ENCODE assay signal across 13 cellular contexts in the genomic region with DNA sequence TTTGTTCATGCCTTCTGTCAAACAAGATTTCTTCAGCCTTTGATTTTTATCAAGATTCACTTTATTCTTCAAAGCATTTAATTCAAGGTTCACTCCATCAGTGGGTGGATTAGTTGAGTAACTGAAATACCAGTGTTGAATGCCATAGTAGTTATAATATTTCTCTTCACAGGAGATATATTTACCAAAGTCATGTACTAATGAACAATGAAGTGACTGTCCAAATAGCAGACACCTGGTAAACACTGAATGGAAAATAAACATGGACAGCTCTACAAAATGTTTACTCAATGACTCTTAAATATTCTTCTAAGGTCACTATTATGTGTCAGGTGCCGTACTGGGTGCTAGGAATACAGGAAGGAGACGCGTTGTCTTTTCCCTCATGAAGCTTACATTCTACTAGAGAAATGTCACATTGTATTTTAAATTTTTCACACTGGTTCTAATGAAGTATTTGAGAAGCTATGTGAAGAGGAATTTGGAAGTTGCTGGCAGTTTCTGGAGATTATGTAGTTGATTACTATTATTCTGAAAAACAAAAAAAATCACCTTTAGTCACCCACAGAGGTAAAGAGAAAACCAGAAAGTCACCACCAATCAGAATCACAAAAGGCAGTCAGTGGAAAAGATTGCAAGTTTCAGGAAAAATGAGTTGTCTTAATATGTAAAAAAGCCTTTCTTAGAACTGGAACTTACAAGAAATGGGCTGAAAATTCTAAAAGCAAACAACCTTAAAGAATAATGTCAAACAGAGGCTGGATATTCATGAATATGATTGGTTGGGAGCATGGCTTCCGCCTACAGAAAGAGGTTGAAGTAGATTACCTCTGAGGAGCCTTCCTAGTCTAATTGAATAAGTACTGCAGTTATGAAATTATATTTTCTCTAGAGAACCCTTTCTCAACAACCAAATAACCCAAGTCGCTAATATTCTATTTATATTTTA.
A peak's percentile ranks its signal among the peaks of the same experiment; 100 is the strongest.
DNase-seq lines count a peak whose midpoint lies in the region; ATAC-seq and TF ChIP-seq lines count a peak whose summit lies in the region.
"Had no signal": no experiment of that assay in that cellular context is flagged by ENCODE, and none has a peak within 500 bp of the region (broad histone marks: within the 10 kb centered on the region; RNA-seq: fewer than 3 reads in every experiment).

No MANE protein-coding gene starts in this region.

- peaks cover 85% of the 10 kb centered on the region for H3K4me1 Mint-ChIP-seq in activated naive CD4-positive, alpha-beta T cell treated with anti-CD3 and anti-CD28 coated beads for 36 hours (ENCODE audit: low read depth)
- peaks cover 65% of the 10 kb centered on the region for H3K4me1 Mint-ChIP-seq in stimulated activated effector memory CD8-positive, alpha-beta T cell treated with anti-CD3 and anti-CD28 coated beads, Interleukin-12 subunit alpha, Interleukin-12 subunit beta, amount 100 ng/mL, for 72 hours

- H3K9ac ChIP-seq in KMS-11: no peak overlapping the region

- H3K4me3 Mint-ChIP-seq in activated naive CD4-positive, alpha-beta T cell treated with anti-CD3 and anti-CD28 coated beads for 36 hours: peak overlapping the region; percentile 26
- H3K4me3 Mint-ChIP-seq in stimulated activated effector memory CD8-positive, alpha-beta T cell treated with anti-CD3 and anti-CD28 coated beads, Interleukin-12 subunit alpha, Interleukin-12 subunit beta, amount 100 ng/mL, for 72 hours: peak overlapping the region; percentile 31

- H3K4me3 ChIP-seq in KMS-11 (IDR thresholded peaks at IDR 0.05; ENCODE audit: insufficient read depth, low read depth, low read length): no peak overlapping the region
- H3K4me3 ChIP-seq: vagina had no signal

- H2AFZ ChIP-seq in KMS-11 (ENCODE audit: low read depth): no peak overlapping the region

- H3K27me3 Mint-ChIP-seq in activated naive CD4-positive, alpha-beta T cell treated with anti-CD3 and anti-CD28 coated beads for 36 hours (ENCODE audit: low read depth): no peaks in the 10 kb centered on the region

- H3K79me2 ChIP-seq in KMS-11 (ENCODE audit: insufficient read depth, low read depth): no peaks in the 10 kb centered on the region

- peak overlapping the region; percentile 25; the same call in 1 of the 2 replicates for H3K27ac ChIP-seq in KMS-11
- H3K27ac ChIP-seq: vagina had no signal

- peak overlapping the region; percentile 99 for H3K27ac Mint-ChIP-seq in activated naive CD4-positive, alpha-beta T cell treated with anti-CD3 and anti-CD28 coated beads for 36 hours
- H3K27ac Mint-ChIP-seq in stimulated activated effector memory CD8-positive, alpha-beta T cell treated with anti-CD3 and anti-CD28 coated beads, Interleukin-12 subunit alpha, Interleukin-12 subunit beta, amount 100 ng/mL, for 72 hours: peak overlapping the region; percentile 92

- peaks cover 26% of the 10 kb centered on the region for H3K36me3 Mint-ChIP-seq in activated naive CD4-positive, alpha-beta T cell treated with anti-CD3 and anti-CD28 coated beads for 36 hours (ENCODE audit: low read depth)
- peaks cover 6% of the 10 kb centered on the region for H3K36me3 Mint-ChIP-seq in stimulated activated effector memory CD8-positive, alpha-beta T cell treated with anti-CD3 and anti-CD28 coated beads, Interleukin-12 subunit alpha, Interleukin-12 subunit beta, amount 100 ng/mL, for 72 hours

- no peak for TF ChIP-seq CTCF in KMS-11 (conservative IDR thresholded peaks at IDR 0.05; ENCODE audit: low read depth, low read length)

- intact Hi-C loops in activated naive CD4-positive, alpha-beta T cell treated with anti-CD3 and anti-CD28 coated beads for 36 hours (cut with micrococcal nuclease): loop anchor here (1.0 to 10.0 kb wide), 20 partner anchors 36 to 1083 kb away; partner anchors contain the start of gene NRBF2

- H3K27me3 ChIP-seq in KMS-11 (ENCODE audit: insufficient read depth, low read depth): no peaks in the 10 kb centered on the region
- H3K27me3 ChIP-seq: vagina had no signal

- peaks cover 30% of the 10 kb centered on the region for H3K4me1 ChIP-seq in KMS-11 (ENCODE audit: low read depth, poor library complexity, severe bottlenecking)
- H3K4me1 ChIP-seq: vagina had no signal

- CTCF ChIA-PET in activated naive CD4-positive, alpha-beta T cell treated with anti-CD3 and anti-CD28 coated beads for 36 hours (lab: Charles Lee): interaction anchor here (0.5 to 2.4 kb wide), 11 partner anchors 11 to 287 kb away, joined by 3 to 11 read pairs (median 4); no protein-coding TSS in a partner anchor

- peak; percentile 3 for ATAC-seq in stimulated activated effector memory CD8-positive, alpha-beta T cell treated with anti-CD3 and anti-CD28 coated beads, Interleukin-12 subunit alpha, Interleukin-12 subunit beta, amount 100 ng/mL, for 72 hours
- ATAC-seq in HG02763 (IDR thresholded peaks at IDR 0.05; ENCODE audit: unreplicated experiment) (no peak), GM21447 (IDR thresholded peaks at IDR 0.05; ENCODE audit: unreplicated experiment) (no peak)
- ATAC-seq: SK-N-SH treated with all-trans-retinoic acid at 6 μM for 48 hours had no signal

- H3K9me3 Mint-ChIP-seq in activated naive CD4-positive, alpha-beta T cell treated with anti-CD3 and anti-CD28 coated beads for 36 hours: peaks cover 14% of the 10 kb centered on the region
- H3K9me3 Mint-ChIP-seq in stimulated activated effector memory CD8-positive, alpha-beta T cell treated with anti-CD3 and anti-CD28 coated beads, Interleukin-12 subunit alpha, Interleukin-12 subunit beta, amount 100 ng/mL, for 72 hours: peaks cover 4% of the 10 kb centered on the region

- H3K4me2 ChIP-seq in KMS-11: peak overlapping the region; percentile 36

- H4K20me1 ChIP-seq in KMS-11 (ENCODE audit: insufficient read depth): no peaks in the 10 kb centered on the region

- H3K36me3 ChIP-seq in KMS-11 (ENCODE audit: insufficient read depth): no peaks in the 10 kb centered on the region
- H3K36me3 ChIP-seq: vagina had no signal

- peak; percentile 36 for DNase-seq in activated naive CD4-positive, alpha-beta T cell treated with anti-CD3 and anti-CD28 coated beads for 36 hours
- no peak for DNase-seq in activated naive CD4-positive, alpha-beta T cell treated with Interleukin-2 at 50 U/mL for 16 hours
- peak; percentile 21 for DNase-seq in activated naive CD4-positive, alpha-beta T cell treated with anti-CD3 and anti-CD28 coated beads, Interleukin-2, amount 50 U/mL, for 16 hours
- no peak for DNase-seq in stimulated activated effector memory CD8-positive, alpha-beta T cell treated with anti-CD3 and anti-CD28 coated beads, Interleukin-12 subunit alpha, Interleukin-12 subunit beta, amount 100 ng/mL, for 72 hours (ENCODE audit: low spot score in 2 of 2)
- DNase-seq in NCI-H2081 treated with DMSO at 0.1 percent for 48 hours (lab: John Stamatoyannopoulos, UW): no peak
- DNase-seq: amygdala, DMS79 treated with DMSO at 0.1 percent for 48 hours, occipital lobe had no signal

Comparison
In these comparisons a context has a peak if more than half of its experiments do, and no peak if none do; other contexts are left out.
1. DNase-seq: peak in activated naive CD4-positive, alpha-beta T cell treated with anti-CD3 and anti-CD28 coated beads for 36 hours (single experiment) and activated naive CD4-positive, alpha-beta T cell treated with anti-CD3 and anti-CD28 coated beads, Interleukin-2, amount 50 U/mL, for 16 hours (single experiment); none in activated naive CD4-positive, alpha-beta T cell treated with Interleukin-2 at 50 U/mL for 16 hours (single experiment), stimulated activated effector memory CD8-positive, alpha-beta T cell treated with anti-CD3 and anti-CD28 coated beads, Interleukin-12 subunit alpha, Interleukin-12 subunit beta, amount 100 ng/mL, for 72 hours (0 of 2) and NCI-H2081 treated with DMSO at 0.1 percent for 48 hours (single experiment).